In the genomic region with DNA sequence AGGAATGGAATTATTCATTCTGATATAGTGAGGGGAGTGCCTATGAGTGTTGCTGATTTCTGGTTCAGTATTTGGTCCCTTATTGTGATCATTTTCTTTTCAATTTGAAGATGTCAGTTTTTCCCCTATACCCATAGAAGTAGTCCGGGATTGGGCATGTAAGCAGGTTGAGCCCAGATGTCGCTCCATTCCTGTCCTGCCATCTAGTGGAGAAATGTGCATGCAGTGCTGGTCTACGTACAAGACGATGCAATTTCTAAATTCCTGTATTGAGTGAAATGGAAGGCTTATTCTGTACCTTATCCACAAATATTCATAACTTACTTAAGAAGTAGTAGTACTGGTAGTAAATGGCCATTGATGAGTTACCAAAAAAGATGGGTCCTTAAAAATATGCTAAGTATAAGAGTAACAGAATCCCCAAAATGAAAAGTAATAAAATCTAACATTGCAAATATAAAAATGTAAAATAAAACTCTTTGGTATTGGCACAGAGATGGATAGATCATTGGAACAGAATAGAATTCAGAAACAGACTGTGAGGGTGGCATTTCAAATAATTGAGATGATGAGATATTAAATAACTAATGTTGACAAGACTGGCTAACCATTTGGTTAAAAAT, we compare ENCODE assay signal across 9 cellular contexts.
DNase-seq lines count a peak whose midpoint lies in the region; FAIRE-seq and TF ChIP-seq lines count a peak whose summit lies in the region.
"Had no signal": no experiment of that assay in that cellular context is flagged by ENCODE, and none has a peak within 500 bp of the region (broad histone marks: within the 10 kb centered on the region; RNA-seq: fewer than 3 reads in every experiment).

No MANE protein-coding gene starts in this region.

- H3K4me3 ChIP-seq in Karpas-422 (ENCODE audit: low read length), result no peak overlapping the region

- H3K4me1 ChIP-seq in Karpas-422 (ENCODE audit: low read length), result no peaks in the 10 kb centered on the region

- no peak overlapping the region for H3K9ac ChIP-seq in Karpas-422 (ENCODE audit: low read length)

- no peak overlapping the region for H2AFZ ChIP-seq in Karpas-422 (ENCODE audit: low read length)

- no peaks in the 10 kb centered on the region for H3K27me3 ChIP-seq in Karpas-422 (ENCODE audit: low read length)
- H3K27me3 ChIP-seq: neutrophil had no signal

- no peaks in the 10 kb centered on the region for H3K36me3 ChIP-seq in Karpas-422 (ENCODE audit: insufficient read depth, low read length)
- H3K36me3 ChIP-seq: neutrophil had no signal

- no peak overlapping the region for H3K4me2 ChIP-seq in Karpas-422 (ENCODE audit: low read depth, low read length, poor library complexity, severe bottlenecking)

- peak; percentile 11 for DNase-seq in activated T-cell treated with anti-CD3 and anti-CD28 coated beads for 24 hours (ENCODE audit: low read depth)
- DNase-seq in activated T-cell treated with anti-CD3 and anti-CD28 coated beads, Interleukin-2, amount 50 U/mL, for 1 hour, result no peak
- DNase-seq in H54 (ENCODE audit: insufficient read length, low spot score), result peak; percentile 2
- peak; percentile 81 for DNase-seq in Karpas-422
- DNase-seq in RKO (ENCODE audit: low spot score), result peak; percentile 74
- peak; percentile 34 for DNase-seq in brain pericyte (ENCODE audit: low read depth, low spot score)
- DNase-seq in iris pigment epithelial cell (ENCODE audit: low read depth), result peak; percentile 71
- DNase-seq in stimulated activated CD4-positive, alpha-beta T cell treated with anti-CD3 and anti-CD28 coated beads, Interleukin-2, amount 100 ng/mL, for 48 hours, result peak; percentile 7 to 10

- no peaks in the 10 kb centered on the region for H4K20me1 ChIP-seq in Karpas-422 (ENCODE audit: insufficient read depth, low read depth, low read length)

- no peak for TF ChIP-seq POLR2A in H54 (IDR thresholded peaks at IDR 0.05; ENCODE audit: low read depth, low read length)

- H3K79me2 ChIP-seq in Karpas-422 (ENCODE audit: low read length), result no peaks in the 10 kb centered on the region

- no peak overlapping the region for H3K27ac ChIP-seq in Karpas-422 (ENCODE audit: low read length)
- H3K27ac ChIP-seq: neutrophil had no signal

- peak; percentile 78 for FAIRE-seq in H54 (lab: Jason Lieb, UNC)

- H3K9me3 ChIP-seq in Karpas-422 (ENCODE audit: low read length), result no peaks in the 10 kb centered on the region
- H3K9me3 ChIP-seq: neutrophil had no signal

- H3K9me2 ChIP-seq in Karpas-422 (replicated peaks; ENCODE audit: insufficient read depth, low read length), result no peaks in the 10 kb centered on the region
